ENCODE assay signal across 1 cellular context in genomic region chr11:10261821-10262220, GRCh38.
TF ChIP-seq lines count a peak whose summit lies in the region.

No MANE protein-coding gene starts in this region.

TF ChIP-seq in IMR-90, 13 proteins besides CTCF, POLR2A, EP300 and RAD21 (continued from another document):
- TF ChIP-seq, protein P1, sequence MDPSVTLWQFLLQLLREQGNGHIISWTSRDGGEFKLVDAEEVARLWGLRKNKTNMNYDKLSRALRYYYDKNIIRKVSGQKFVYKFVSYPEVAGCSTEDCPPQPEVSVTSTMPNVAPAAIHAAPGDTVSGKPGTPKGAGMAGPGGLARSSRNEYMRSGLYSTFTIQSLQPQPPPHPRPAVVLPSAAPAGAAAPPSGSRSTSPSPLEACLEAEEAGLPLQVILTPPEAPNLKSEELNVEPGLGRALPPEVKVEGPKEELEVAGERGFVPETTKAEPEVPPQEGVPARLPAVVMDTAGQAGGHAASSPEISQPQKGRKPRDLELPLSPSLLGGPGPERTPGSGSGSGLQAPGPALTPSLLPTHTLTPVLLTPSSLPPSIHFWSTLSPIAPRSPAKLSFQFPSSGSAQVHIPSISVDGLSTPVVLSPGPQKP (IDR thresholded peaks at IDR 0.05; ENCODE audit: borderline replicate concordance, low read depth, low read length), result no peak
- TF ChIP-seq RCOR1 (IDR thresholded peaks at IDR 0.05; ENCODE audit: insufficient replicate concordance, low read length), result no peak
